ENCODE assay signal across 1 cellular context in the genomic region with DNA sequence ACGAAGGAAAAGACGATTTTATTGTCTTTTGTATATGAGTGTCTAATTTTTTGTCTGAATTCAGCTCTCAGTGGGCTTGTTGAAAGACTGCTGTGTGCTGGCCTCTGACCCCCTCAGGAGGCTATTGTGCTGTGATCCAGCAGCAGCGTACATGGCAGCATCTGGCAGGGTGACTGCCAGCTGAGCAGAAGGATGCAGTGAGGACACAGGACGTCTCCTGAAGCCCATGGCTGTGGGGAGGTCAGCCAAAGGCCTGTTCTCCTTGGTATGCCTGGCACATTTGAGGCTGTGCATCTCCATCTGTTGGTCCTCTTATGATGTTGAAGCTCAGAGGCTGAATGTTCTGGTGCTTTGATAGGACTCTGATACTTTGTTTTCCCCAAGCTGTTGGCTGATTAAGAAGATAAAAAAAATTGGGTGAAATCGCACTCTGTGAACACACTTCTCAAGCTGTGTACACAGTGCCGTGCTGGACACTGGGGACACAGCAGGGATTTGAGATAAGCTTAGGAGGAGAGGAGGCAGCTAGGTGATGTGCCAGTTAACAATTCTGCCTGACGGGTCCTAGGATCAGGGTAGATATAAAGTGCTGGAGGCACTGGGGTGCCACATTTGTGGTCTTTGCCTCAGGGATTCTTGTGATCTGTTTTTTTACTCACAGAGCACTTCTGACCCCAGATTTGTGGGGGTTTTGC.
TF ChIP-seq lines count a peak whose summit lies in the region.

No MANE protein-coding gene starts in this region.

TF ChIP-seq in H1, 55 proteins besides CTCF, POLR2A, EP300 and RAD21:
- TF ChIP-seq BCL11A (IDR thresholded peaks at IDR 0.05; ENCODE audit: low read depth in 2 of 2, low read length in 2 of 2) (no peak), TAF1 (IDR thresholded peaks at IDR 0.05; ENCODE audit: low read depth, low read length) (no peak), KDM4A (IDR thresholded peaks at IDR 0.05; ENCODE audit: low read depth, low read length, severe bottlenecking) (no peak), JUND (IDR thresholded peaks at IDR 0.05; ENCODE audit: low read length) (no peak), TCF12 (IDR thresholded peaks at IDR 0.05; ENCODE audit: low read depth, low read length) (no peak), GABPA (IDR thresholded peaks at IDR 0.05; ENCODE audit: borderline replicate concordance, insufficient read depth, low read length) (no peak), CEBPB (IDR thresholded peaks at IDR 0.05; ENCODE audit: low read depth, low read length) (no peak), ZNF274 (IDR thresholded peaks at IDR 0.05; ENCODE audit: borderline replicate concordance, extremely low read depth, low read length) (no peak), CTBP2 (IDR thresholded peaks at IDR 0.05; ENCODE audit: borderline replicate concordance, insufficient read depth, insufficient read length, low read length) (no peak), SIN3A (conservative IDR thresholded peaks at IDR 0.05 in 1 of 2, IDR thresholded peaks at IDR 0.05 in 1 of 2; ENCODE audit: low read depth in 1 of 2, low read length in 2 of 2) (no peak), NRF1 (IDR thresholded peaks at IDR 0.05; ENCODE audit: low read depth, low read length) (no peak), JUN (IDR thresholded peaks at IDR 0.05; ENCODE audit: low read depth, low read length) (no peak), TBP (IDR thresholded peaks at IDR 0.05; ENCODE audit: low read depth, low read length) (no peak), CHD2 (IDR thresholded peaks at IDR 0.05; ENCODE audit: low read length) (no peak), EZH2 (IDR thresholded peaks at IDR 0.05; ENCODE audit: low read depth, low read length, severe bottlenecking) (no peak), SP4 (IDR thresholded peaks at IDR 0.05; ENCODE audit: low read length) (no peak), KDM1A (IDR thresholded peaks at IDR 0.05; ENCODE audit: borderline replicate concordance, low read length) (no peak)
- TF ChIP-seq, protein P1, sequence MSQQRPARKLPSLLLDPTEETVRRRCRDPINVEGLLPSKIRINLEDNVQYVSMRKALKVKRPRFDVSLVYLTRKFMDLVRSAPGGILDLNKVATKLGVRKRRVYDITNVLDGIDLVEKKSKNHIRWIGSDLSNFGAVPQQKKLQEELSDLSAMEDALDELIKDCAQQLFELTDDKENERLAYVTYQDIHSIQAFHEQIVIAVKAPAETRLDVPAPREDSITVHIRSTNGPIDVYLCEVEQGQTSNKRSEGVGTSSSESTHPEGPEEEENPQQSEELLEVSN (IDR thresholded peaks at IDR 0.05): no peak
- TF ChIP-seq, protein P2, sequence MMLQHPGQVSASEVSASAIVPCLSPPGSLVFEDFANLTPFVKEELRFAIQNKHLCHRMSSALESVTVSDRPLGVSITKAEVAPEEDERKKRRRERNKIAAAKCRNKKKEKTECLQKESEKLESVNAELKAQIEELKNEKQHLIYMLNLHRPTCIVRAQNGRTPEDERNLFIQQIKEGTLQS (IDR thresholded peaks at IDR 0.05; ENCODE audit: insufficient read depth, low read depth, low read length): no peak
- TF ChIP-seq, protein P3, sequence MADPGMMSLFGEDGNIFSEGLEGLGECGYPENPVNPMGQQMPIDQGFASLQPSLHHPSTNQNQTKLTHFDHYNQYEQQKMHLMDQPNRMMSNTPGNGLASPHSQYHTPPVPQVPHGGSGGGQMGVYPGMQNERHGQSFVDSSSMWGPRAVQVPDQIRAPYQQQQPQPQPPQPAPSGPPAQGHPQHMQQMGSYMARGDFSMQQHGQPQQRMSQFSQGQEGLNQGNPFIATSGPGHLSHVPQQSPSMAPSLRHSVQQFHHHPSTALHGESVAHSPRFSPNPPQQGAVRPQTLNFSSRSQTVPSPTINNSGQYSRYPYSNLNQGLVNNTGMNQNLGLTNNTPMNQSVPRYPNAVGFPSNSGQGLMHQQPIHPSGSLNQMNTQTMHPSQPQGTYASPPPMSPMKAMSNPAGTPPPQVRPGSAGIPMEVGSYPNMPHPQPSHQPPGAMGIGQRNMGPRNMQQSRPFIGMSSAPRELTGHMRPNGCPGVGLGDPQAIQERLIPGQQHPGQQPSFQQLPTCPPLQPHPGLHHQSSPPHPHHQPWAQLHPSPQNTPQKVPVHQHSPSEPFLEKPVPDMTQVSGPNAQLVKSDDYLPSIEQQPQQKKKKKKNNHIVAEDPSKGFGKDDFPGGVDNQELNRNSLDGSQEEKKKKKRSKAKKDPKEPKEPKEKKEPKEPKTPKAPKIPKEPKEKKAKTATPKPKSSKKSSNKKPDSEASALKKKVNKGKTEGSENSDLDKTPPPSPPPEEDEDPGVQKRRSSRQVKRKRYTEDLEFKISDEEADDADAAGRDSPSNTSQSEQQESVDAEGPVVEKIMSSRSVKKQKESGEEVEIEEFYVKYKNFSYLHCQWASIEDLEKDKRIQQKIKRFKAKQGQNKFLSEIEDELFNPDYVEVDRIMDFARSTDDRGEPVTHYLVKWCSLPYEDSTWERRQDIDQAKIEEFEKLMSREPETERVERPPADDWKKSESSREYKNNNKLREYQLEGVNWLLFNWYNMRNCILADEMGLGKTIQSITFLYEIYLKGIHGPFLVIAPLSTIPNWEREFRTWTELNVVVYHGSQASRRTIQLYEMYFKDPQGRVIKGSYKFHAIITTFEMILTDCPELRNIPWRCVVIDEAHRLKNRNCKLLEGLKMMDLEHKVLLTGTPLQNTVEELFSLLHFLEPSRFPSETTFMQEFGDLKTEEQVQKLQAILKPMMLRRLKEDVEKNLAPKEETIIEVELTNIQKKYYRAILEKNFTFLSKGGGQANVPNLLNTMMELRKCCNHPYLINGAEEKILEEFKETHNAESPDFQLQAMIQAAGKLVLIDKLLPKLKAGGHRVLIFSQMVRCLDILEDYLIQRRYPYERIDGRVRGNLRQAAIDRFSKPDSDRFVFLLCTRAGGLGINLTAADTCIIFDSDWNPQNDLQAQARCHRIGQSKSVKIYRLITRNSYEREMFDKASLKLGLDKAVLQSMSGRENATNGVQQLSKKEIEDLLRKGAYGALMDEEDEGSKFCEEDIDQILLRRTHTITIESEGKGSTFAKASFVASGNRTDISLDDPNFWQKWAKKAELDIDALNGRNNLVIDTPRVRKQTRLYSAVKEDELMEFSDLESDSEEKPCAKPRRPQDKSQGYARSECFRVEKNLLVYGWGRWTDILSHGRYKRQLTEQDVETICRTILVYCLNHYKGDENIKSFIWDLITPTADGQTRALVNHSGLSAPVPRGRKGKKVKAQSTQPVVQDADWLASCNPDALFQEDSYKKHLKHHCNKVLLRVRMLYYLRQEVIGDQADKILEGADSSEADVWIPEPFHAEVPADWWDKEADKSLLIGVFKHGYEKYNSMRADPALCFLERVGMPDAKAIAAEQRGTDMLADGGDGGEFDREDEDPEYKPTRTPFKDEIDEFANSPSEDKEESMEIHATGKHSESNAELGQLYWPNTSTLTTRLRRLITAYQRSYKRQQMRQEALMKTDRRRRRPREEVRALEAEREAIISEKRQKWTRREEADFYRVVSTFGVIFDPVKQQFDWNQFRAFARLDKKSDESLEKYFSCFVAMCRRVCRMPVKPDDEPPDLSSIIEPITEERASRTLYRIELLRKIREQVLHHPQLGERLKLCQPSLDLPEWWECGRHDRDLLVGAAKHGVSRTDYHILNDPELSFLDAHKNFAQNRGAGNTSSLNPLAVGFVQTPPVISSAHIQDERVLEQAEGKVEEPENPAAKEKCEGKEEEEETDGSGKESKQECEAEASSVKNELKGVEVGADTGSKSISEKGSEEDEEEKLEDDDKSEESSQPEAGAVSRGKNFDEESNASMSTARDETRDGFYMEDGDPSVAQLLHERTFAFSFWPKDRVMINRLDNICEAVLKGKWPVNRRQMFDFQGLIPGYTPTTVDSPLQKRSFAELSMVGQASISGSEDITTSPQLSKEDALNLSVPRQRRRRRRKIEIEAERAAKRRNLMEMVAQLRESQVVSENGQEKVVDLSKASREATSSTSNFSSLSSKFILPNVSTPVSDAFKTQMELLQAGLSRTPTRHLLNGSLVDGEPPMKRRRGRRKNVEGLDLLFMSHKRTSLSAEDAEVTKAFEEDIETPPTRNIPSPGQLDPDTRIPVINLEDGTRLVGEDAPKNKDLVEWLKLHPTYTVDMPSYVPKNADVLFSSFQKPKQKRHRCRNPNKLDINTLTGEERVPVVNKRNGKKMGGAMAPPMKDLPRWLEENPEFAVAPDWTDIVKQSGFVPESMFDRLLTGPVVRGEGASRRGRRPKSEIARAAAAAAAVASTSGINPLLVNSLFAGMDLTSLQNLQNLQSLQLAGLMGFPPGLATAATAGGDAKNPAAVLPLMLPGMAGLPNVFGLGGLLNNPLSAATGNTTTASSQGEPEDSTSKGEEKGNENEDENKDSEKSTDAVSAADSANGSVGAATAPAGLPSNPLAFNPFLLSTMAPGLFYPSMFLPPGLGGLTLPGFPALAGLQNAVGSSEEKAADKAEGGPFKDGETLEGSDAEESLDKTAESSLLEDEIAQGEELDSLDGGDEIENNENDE (IDR thresholded peaks at IDR 0.05; ENCODE audit: insufficient replicate concordance, low read length): no peak
